ENCODE assay signal across 15 cellular contexts in genomic region chr2:6103949-6104348, GRCh38.
DNase-seq lines count a peak whose midpoint lies in the region; ATAC-seq and TF ChIP-seq lines count a peak whose summit lies in the region.
"Had no signal": no experiment of that assay in that cellular context is flagged by ENCODE, and none has a peak within 500 bp of the region (broad histone marks: within the 10 kb centered on the region; RNA-seq: fewer than 3 reads in every experiment).

No MANE protein-coding gene starts in this region.

- no peak overlapping the region for H3K9ac ChIP-seq in endodermal cell (ENCODE audit: extremely low read depth, low read length, poor library complexity, severe bottlenecking)

- POLR2A ChIA-PET in CD8-positive, alpha-beta T cell (lab: Charles Lee), result no interaction called here

- CTCF ChIA-PET in Calu3 (lab: Charles Lee), result interaction anchor here (1.5 kb wide), 1 partner anchor 18 kb away, joined by 3 read pairs; no protein-coding TSS in a partner anchor
- CTCF ChIA-PET in CD8-positive, alpha-beta T cell (lab: Charles Lee), result no interaction called here

- 93 to 100% methylated on average over 1 to 3 of the region's 3 CpGs for WGBS in endodermal cell (ENCODE audit: insufficient coverage in 1 of 2, insufficient read length in 1 of 2), 2 experiments

- H3K4me3 Mint-ChIP-seq in Calu3 (ENCODE audit: low read depth, unreplicated experiment) (peak overlapping the region; percentile 15), endodermal cell (no peak overlapping the region), osteocyte (ENCODE audit: unreplicated experiment) (no peak overlapping the region)
- no peak overlapping the region for H3K4me3 Mint-ChIP-seq in CD8-positive, alpha-beta T cell
- H3K4me3 Mint-ChIP-seq in activated T-helper 2 cell treated with anti-CD3 and anti-CD28 coated beads, Interferon-gamma antibody, Interleukin-2, Interleukin-4, amounts not matched to agents 10 μg/mL and 5 μg/mL and 100 μg/mL, durations not matched to agents 14 hours and 24 hours and 36 hours (ENCODE audit: low read depth), result no peak overlapping the region
- H3K4me3 Mint-ChIP-seq: activated CD4-positive, alpha-beta T cell treated with anti-CD3 and anti-CD28 coated beads, Interleukin-2, amount 10 ng/mL, durations not matched to agents 24 days and 14 days had no signal

- peak; percentile 56 for ATAC-seq in GM19463 (IDR thresholded peaks at IDR 0.05; ENCODE audit: unreplicated experiment)
- ATAC-seq in CD8-positive, alpha-beta T cell, result no peak
- ATAC-seq: heart right ventricle had no signal

- no peaks in the 10 kb centered on the region for H3K4me1 ChIP-seq in endodermal cell (ENCODE audit: control insufficient read depth, insufficient read depth, low read length)
- no peaks in the 10 kb centered on the region for H3K4me1 ChIP-seq in CD8-positive, alpha-beta T cell (ENCODE audit: insufficient read depth, low read length)
- H3K4me1 ChIP-seq: HAP-1, heart right ventricle, lower lobe of right lung had no signal

- no peaks in the 10 kb centered on the region for H3K9me3 ChIP-seq in endodermal cell (ENCODE audit: control insufficient read depth, low read length)
- H3K9me3 ChIP-seq in CD8-positive, alpha-beta T cell (ENCODE audit: low read length), result no peaks in the 10 kb centered on the region
- H3K9me3 ChIP-seq: lower lobe of right lung had no signal

- no peaks in the 10 kb centered on the region for H3K36me3 ChIP-seq in endodermal cell (ENCODE audit: control insufficient read depth, insufficient read depth, low read length)
- H3K36me3 ChIP-seq in CD8-positive, alpha-beta T cell (ENCODE audit: insufficient read depth, low read length), result no peaks in the 10 kb centered on the region
- H3K36me3 ChIP-seq: cardiac muscle cell, HAP-1, heart right ventricle, lower lobe of right lung had no signal

- no peak overlapping the region for H3K27ac ChIP-seq in endodermal cell (ENCODE audit: low read depth, low read length)
- H3K27ac ChIP-seq in CD8-positive, alpha-beta T cell (ENCODE audit: low read depth, low read length), result no peak overlapping the region
- H3K27ac ChIP-seq: cardiac muscle cell, heart right ventricle, lower lobe of right lung had no signal

- peaks cover 16% of the 10 kb centered on the region for H3K4me1 Mint-ChIP-seq in Calu3 (ENCODE audit: low read depth, unreplicated experiment)
- H3K4me1 Mint-ChIP-seq in endodermal cell, result peaks cover 7% of the 10 kb centered on the region
- H3K4me1 Mint-ChIP-seq in CD8-positive, alpha-beta T cell (ENCODE audit: low read depth), result no peaks in the 10 kb centered on the region
- no peaks in the 10 kb centered on the region for H3K4me1 Mint-ChIP-seq in activated T-helper 2 cell treated with anti-CD3 and anti-CD28 coated beads, Interferon-gamma antibody, Interleukin-2, Interleukin-4, amounts not matched to agents 10 μg/mL and 5 μg/mL and 100 μg/mL, durations not matched to agents 14 hours and 24 hours and 36 hours (ENCODE audit: low read depth)
- H3K4me1 Mint-ChIP-seq in osteocyte (ENCODE audit: unreplicated experiment), result no peaks in the 10 kb centered on the region
- H3K4me1 Mint-ChIP-seq: activated CD4-positive, alpha-beta T cell treated with anti-CD3 and anti-CD28 coated beads, Interleukin-2, amount 10 ng/mL, durations not matched to agents 24 days and 14 days had no signal

- no peak overlapping the region for H3K27ac Mint-ChIP-seq in Calu3 (ENCODE audit: unreplicated experiment)
- no peak overlapping the region for H3K27ac Mint-ChIP-seq in endodermal cell
- no peak overlapping the region for H3K27ac Mint-ChIP-seq in CD8-positive, alpha-beta T cell
- no peak overlapping the region for H3K27ac Mint-ChIP-seq in activated T-helper 2 cell treated with anti-CD3 and anti-CD28 coated beads, Interferon-gamma antibody, Interleukin-2, Interleukin-4, amounts not matched to agents 10 μg/mL and 5 μg/mL and 100 μg/mL, durations not matched to agents 14 hours and 24 hours and 36 hours
- no peak overlapping the region for H3K27ac Mint-ChIP-seq in osteocyte (ENCODE audit: unreplicated experiment)
- H3K27ac Mint-ChIP-seq: activated CD4-positive, alpha-beta T cell treated with anti-CD3 and anti-CD28 coated beads, Interleukin-2, amount 10 ng/mL, durations not matched to agents 24 days and 14 days had no signal

- intact Hi-C loops in Calu3 (cut with micrococcal nuclease; ENCODE audit: unreplicated experiment), result loop anchor here (5.0 kb wide), 1 partner anchor 98 kb away; no protein-coding TSS in a partner anchor
- intact Hi-C loops in CD8-positive, alpha-beta T cell (cut with DNase I, micrococcal nuclease), result no loop called here
- intact Hi-C loops in activated T-helper 2 cell treated with anti-CD3 and anti-CD28 coated beads, Interferon-gamma antibody, Interleukin-2, Interleukin-4, amounts not matched to agents 10 μg/mL and 5 μg/mL and 100 μg/mL, durations not matched to agents 14 hours and 24 hours and 36 hours (cut with micrococcal nuclease), result no loop called here

- no peaks in the 10 kb centered on the region for H3K36me3 Mint-ChIP-seq in Calu3 (ENCODE audit: insufficient read depth, unreplicated experiment)
- no peaks in the 10 kb centered on the region for H3K36me3 Mint-ChIP-seq in endodermal cell (ENCODE audit: low read depth)
- no peaks in the 10 kb centered on the region for H3K36me3 Mint-ChIP-seq in CD8-positive, alpha-beta T cell
- no peaks in the 10 kb centered on the region for H3K36me3 Mint-ChIP-seq in activated T-helper 2 cell treated with anti-CD3 and anti-CD28 coated beads, Interferon-gamma antibody, Interleukin-2, Interleukin-4, amounts not matched to agents 10 μg/mL and 5 μg/mL and 100 μg/mL, durations not matched to agents 14 hours and 24 hours and 36 hours (ENCODE audit: low read depth)
- H3K36me3 Mint-ChIP-seq in osteocyte (ENCODE audit: unreplicated experiment), result no peaks in the 10 kb centered on the region

- no peak for TF ChIP-seq CTCF in Calu3 (IDR thresholded peaks at IDR 0.05; ENCODE audit: unreplicated experiment)
- TF ChIP-seq CTCF in endodermal cell (conservative IDR thresholded peaks at IDR 0.05), result peak; percentile 51
- TF ChIP-seq CTCF in CD8-positive, alpha-beta T cell (IDR thresholded peaks at IDR 0.05), result no peak
- TF ChIP-seq CTCF in osteocyte (IDR thresholded peaks at IDR 0.05), result no peak

- H3K4me3 ChIP-seq in endodermal cell (ENCODE audit: low read length), result no peak overlapping the region
- H3K4me3 ChIP-seq in CD8-positive, alpha-beta T cell (ENCODE audit: low read depth, low read length), result no peak overlapping the region
- H3K4me3 ChIP-seq: cardiac muscle cell, HAP-1, heart right ventricle, lower lobe of right lung had no signal

- H3K9me3 Mint-ChIP-seq in Calu3 (ENCODE audit: low read depth, unreplicated experiment) (peaks cover 2% of the 10 kb centered on the region), endodermal cell (peaks cover 5% of the 10 kb centered on the region), osteocyte (ENCODE audit: unreplicated experiment) (no peaks in the 10 kb centered on the region)
- peaks cover 10% of the 10 kb centered on the region for H3K9me3 Mint-ChIP-seq in CD8-positive, alpha-beta T cell
- no peaks in the 10 kb centered on the region for H3K9me3 Mint-ChIP-seq in activated T-helper 2 cell treated with anti-CD3 and anti-CD28 coated beads, Interferon-gamma antibody, Interleukin-2, Interleukin-4, amounts not matched to agents 10 μg/mL and 5 μg/mL and 100 μg/mL, durations not matched to agents 14 hours and 24 hours and 36 hours
- H3K9me3 Mint-ChIP-seq: activated CD4-positive, alpha-beta T cell treated with anti-CD3 and anti-CD28 coated beads, Interleukin-2, amount 10 ng/mL, durations not matched to agents 24 days and 14 days had no signal

- BruUV-seq in Calu3 (replicated peaks; lab: Mats Ljungman, UMichigan), result no TSS peak

- H3K27me3 ChIP-seq in endodermal cell (ENCODE audit: control insufficient read depth, insufficient read depth, low read length, poor library complexity, severe bottlenecking), result no peaks in the 10 kb centered on the region
- H3K27me3 ChIP-seq in CD8-positive, alpha-beta T cell (ENCODE audit: insufficient read depth, low read length), result no peaks in the 10 kb centered on the region
- H3K27me3 ChIP-seq: cardiac muscle cell had no signal

- peak; percentile 63 for DNase-seq in Calu3
- peak; percentile 69 for DNase-seq in NCI-H2196 (lab: John Stamatoyannopoulos, UW; ENCODE audit: unreplicated experiment)
- peak; percentile 69 for DNase-seq in endodermal cell
- DNase-seq in CD8-positive, alpha-beta T cell, result no peak
- no peak for DNase-seq in DMS 273 (lab: John Stamatoyannopoulos, UW; ENCODE audit: unreplicated experiment)
- DNase-seq in activated T-helper 2 cell treated with anti-CD3 and anti-CD28 coated beads, Interferon-gamma antibody, Interleukin-2, Interleukin-4, amounts not matched to agents 10 μg/mL and 5 μg/mL and 100 μg/mL, durations not matched to agents 14 hours and 24 hours and 36 hours (ENCODE audit: low spot score), result no peak
- no peak for DNase-seq in osteocyte (ENCODE audit: extremely low spot score, unreplicated experiment)
- DNase-seq: activated CD4-positive, alpha-beta T cell treated with anti-CD3 and anti-CD28 coated beads, Interleukin-2, amount 10 ng/mL, durations not matched to agents 24 days and 14 days; activated gamma-delta T cell; heart right ventricle; lower lobe of right lung; occipital lobe had no signal

- H3K27me3 Mint-ChIP-seq in Calu3 (ENCODE audit: unreplicated experiment), result no peaks in the 10 kb centered on the region
- no peaks in the 10 kb centered on the region for H3K27me3 Mint-ChIP-seq in endodermal cell (ENCODE audit: insufficient read depth)
- H3K27me3 Mint-ChIP-seq in CD8-positive, alpha-beta T cell (ENCODE audit: low read depth), result no peaks in the 10 kb centered on the region
- H3K27me3 Mint-ChIP-seq in activated T-helper 2 cell treated with anti-CD3 and anti-CD28 coated beads, Interferon-gamma antibody, Interleukin-2, Interleukin-4, amounts not matched to agents 10 μg/mL and 5 μg/mL and 100 μg/mL, durations not matched to agents 14 hours and 24 hours and 36 hours (ENCODE audit: low read depth), result no peaks in the 10 kb centered on the region
- peaks cover 3% of the 10 kb centered on the region for H3K27me3 Mint-ChIP-seq in osteocyte (ENCODE audit: unreplicated experiment)
- H3K27me3 Mint-ChIP-seq: activated CD4-positive, alpha-beta T cell treated with anti-CD3 and anti-CD28 coated beads, Interleukin-2, amount 10 ng/mL, durations not matched to agents 24 days and 14 days had no signal

Comparison
In these comparisons a context has a peak if more than half of its experiments do, and no peak if none do; other contexts are left out.
1. DNase-seq: peak in Calu3 (single experiment), NCI-H2196 (single experiment) and endodermal cell (single experiment); none in CD8-positive, alpha-beta T cell (0 of 7), DMS 273 (single experiment), activated T-helper 2 cell treated with anti-CD3 and anti-CD28 coated beads, Interferon-gamma antibody, Interleukin-2, Interleukin-4, amounts not matched to agents 10 μg/mL and 5 μg/mL and 100 μg/mL, durations not matched to agents 14 hours and 24 hours and 36 hours (single experiment) and osteocyte (single experiment).